In the genomic region with DNA sequence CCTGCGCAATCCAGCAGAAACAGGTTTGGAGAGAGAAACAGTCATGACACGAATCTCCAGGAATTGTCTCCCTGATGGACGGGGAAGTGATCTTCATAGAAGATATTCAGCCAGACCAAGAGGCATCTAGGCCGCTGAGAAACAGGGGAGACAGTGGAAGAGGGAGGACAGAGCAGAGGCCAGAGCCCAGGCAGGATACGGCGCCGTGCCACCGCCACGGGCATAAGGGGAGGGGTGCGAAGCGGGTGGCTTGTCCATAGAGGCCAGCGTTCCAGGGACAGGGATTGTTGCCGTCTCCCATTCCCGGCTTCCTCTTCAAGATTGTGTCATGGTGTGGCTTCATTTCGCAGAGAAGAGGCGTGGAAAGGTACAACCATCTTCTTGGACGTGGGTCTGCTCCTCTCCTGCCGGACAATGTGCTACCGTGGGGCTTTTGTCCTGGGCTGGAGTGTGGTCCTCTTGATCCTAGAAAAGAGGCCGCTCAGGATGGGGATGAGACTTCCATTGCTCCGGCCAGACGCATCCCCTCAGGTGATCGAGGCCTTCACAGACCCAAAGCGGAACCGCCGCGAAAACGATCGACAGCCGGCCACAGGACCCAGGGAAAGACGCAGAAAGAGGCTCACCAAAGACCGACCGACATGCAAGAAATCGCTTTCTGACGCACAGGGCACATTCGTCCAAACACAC, we compare ENCODE assay signal across 8 cellular contexts.
DNase-seq lines count a peak whose midpoint lies in the region; TF ChIP-seq lines count a peak whose summit lies in the region.
"Not testable (repeated sequence)": the region's sequence is repeated elsewhere in the genome, so short reads cannot be mapped to it uniquely, and the experiment has no call there.

No MANE protein-coding gene starts in this region.

- H3K36me3 Mint-ChIP-seq in activated naive CD4-positive, alpha-beta T cell treated with anti-CD3 and anti-CD28 coated beads for 36 hours (ENCODE audit: low read depth), result not testable (repeated sequence)

- H3K9me3 ChIP-seq in BE2C; SK-N-SH; muscle layer of colon (ENCODE audit: low read length); tibial artery: not testable (repeated sequence)

- TF ChIP-seq RAD21 in SK-N-SH (IDR thresholded peaks at IDR 0.05; ENCODE audit: low read length), result not testable (repeated sequence)

- not testable (repeated sequence) for DNase-seq in BE2C; SK-N-SH; activated naive CD4-positive, alpha-beta T cell treated with anti-CD3 and anti-CD28 coated beads for 36 hours; choroid plexus epithelial cell (ENCODE audit: low read depth); fibroblast of villous mesenchyme (ENCODE audit: low read depth); skeletal muscle cell (ENCODE audit: low read depth); tibial artery

- not testable (repeated sequence) for H3K36me3 ChIP-seq in BE2C; SK-N-SH (replicated peaks in 1 of 2; ENCODE audit: control insufficient read depth in 1 of 2, insufficient read depth in 2 of 2, low read length in 1 of 2); muscle layer of colon (ENCODE audit: insufficient read depth, low read length); tibial artery

- 52% methylated on average over 28 of the region's 36 CpGs for WGBS in SK-N-SH (ENCODE audit: low lambda C conversion rate)

- H3K27me3 Mint-ChIP-seq in activated naive CD4-positive, alpha-beta T cell treated with anti-CD3 and anti-CD28 coated beads for 36 hours (ENCODE audit: low read depth), result not testable (repeated sequence)

- H3K4me1 ChIP-seq in BE2C; SK-N-SH (ENCODE audit: control insufficient read depth in 1 of 2, insufficient read depth in 2 of 2, low read depth in 1 of 2, low read length in 1 of 2); muscle layer of colon (ENCODE audit: insufficient read depth, low read length); tibial artery: not testable (repeated sequence)

- not testable (repeated sequence) for H3K9me2 ChIP-seq in SK-N-SH

- TF ChIP-seq CTCF in BE2C (IDR thresholded peaks at IDR 0.05; ENCODE audit: low read depth, low read length); SK-N-SH (IDR thresholded peaks at IDR 0.05); choroid plexus epithelial cell (conservative IDR thresholded peaks at IDR 0.05; ENCODE audit: low read depth, low read length); fibroblast of villous mesenchyme (IDR thresholded peaks at IDR 0.05; ENCODE audit: insufficient read depth, low read depth, low read length); tibial artery (IDR thresholded peaks at IDR 0.05): not testable (repeated sequence)

- CTCF ChIA-PET in SK-N-SH (lab: Yijun Ruan, JAX); activated naive CD4-positive, alpha-beta T cell treated with anti-CD3 and anti-CD28 coated beads for 36 hours (lab: Charles Lee): not testable (repeated sequence)

- not testable (repeated sequence) for H3K27ac ChIP-seq in SK-N-SH (ENCODE audit: low read depth in 2 of 2, low read length in 1 of 2); muscle layer of colon (ENCODE audit: low read depth, low read length); tibial artery

- H3K9me3 Mint-ChIP-seq in activated naive CD4-positive, alpha-beta T cell treated with anti-CD3 and anti-CD28 coated beads for 36 hours, result not testable (repeated sequence)

- intact Hi-C loops in activated naive CD4-positive, alpha-beta T cell treated with anti-CD3 and anti-CD28 coated beads for 36 hours (cut with micrococcal nuclease); tibial artery (cut with DNase I; ENCODE audit: low total_unique reads): not testable (repeated sequence)

- H3F3A ChIP-seq in SK-N-SH (replicated peaks; ENCODE audit: insufficient read depth), result not testable (repeated sequence)

- H3K4me3 Mint-ChIP-seq in activated naive CD4-positive, alpha-beta T cell treated with anti-CD3 and anti-CD28 coated beads for 36 hours, result peak overlapping the region; percentile 62

- H3K4me1 Mint-ChIP-seq in activated naive CD4-positive, alpha-beta T cell treated with anti-CD3 and anti-CD28 coated beads for 36 hours (ENCODE audit: low read depth), result not testable (repeated sequence)

- H2AFZ ChIP-seq in SK-N-SH (ENCODE audit: low read depth), result peak overlapping the region; percentile 87

- not testable (repeated sequence) for TF ChIP-seq EP300 in SK-N-SH (IDR thresholded peaks at IDR 0.05; ENCODE audit: borderline replicate concordance in 1 of 2, low read depth in 1 of 2, low read length in 1 of 2)

- POLR2A ChIA-PET in SK-N-SH (lab: Yijun Ruan, JAX), result not testable (repeated sequence)

- not testable (repeated sequence) for H3K9ac ChIP-seq in SK-N-SH; muscle layer of colon (ENCODE audit: low read length)

- H3K27ac Mint-ChIP-seq in activated naive CD4-positive, alpha-beta T cell treated with anti-CD3 and anti-CD28 coated beads for 36 hours, result not testable (repeated sequence)

- H3K79me2 ChIP-seq in SK-N-SH (ENCODE audit: insufficient read depth), result not testable (repeated sequence)

- peak overlapping the region; percentile 68 for H3K4me2 ChIP-seq in SK-N-SH

- H4K20me1 ChIP-seq in SK-N-SH (ENCODE audit: insufficient read depth), result not testable (repeated sequence)

- H3K27me3 ChIP-seq in BE2C; SK-N-SH (ENCODE audit: insufficient read depth); muscle layer of colon (ENCODE audit: control insufficient read depth in 1 of 2, insufficient read depth in 2 of 2, low read length in 2 of 2); tibial artery: not testable (repeated sequence)

- H3K4me3 ChIP-seq in BE2C (ENCODE audit: low read depth, low read length), result peak overlapping the region; percentile 62
- H3K4me3 ChIP-seq in SK-N-SH (ENCODE audit: low read depth in 2 of 2, low read length in 1 of 2), result peak overlapping the region; percentile 58 to 67
- H3K4me3 ChIP-seq in choroid plexus epithelial cell (ENCODE audit: low read depth, low read length), result peak overlapping the region; percentile 66
- peak overlapping the region; percentile 61 for H3K4me3 ChIP-seq in fibroblast of villous mesenchyme (ENCODE audit: low read depth, low read length)
- peak overlapping the region; percentile 46 to 71 for H3K4me3 ChIP-seq in muscle layer of colon (ENCODE audit: low read depth in 1 of 2, low read length in 2 of 2)
- H3K4me3 ChIP-seq in skeletal muscle cell (ENCODE audit: low read depth, low read length), result peak overlapping the region; percentile 47
- H3K4me3 ChIP-seq in tibial artery, result peak overlapping the region; percentile 50 to 58
